8 cellular contexts compared by ENCODE assay signal in the genomic region with DNA sequence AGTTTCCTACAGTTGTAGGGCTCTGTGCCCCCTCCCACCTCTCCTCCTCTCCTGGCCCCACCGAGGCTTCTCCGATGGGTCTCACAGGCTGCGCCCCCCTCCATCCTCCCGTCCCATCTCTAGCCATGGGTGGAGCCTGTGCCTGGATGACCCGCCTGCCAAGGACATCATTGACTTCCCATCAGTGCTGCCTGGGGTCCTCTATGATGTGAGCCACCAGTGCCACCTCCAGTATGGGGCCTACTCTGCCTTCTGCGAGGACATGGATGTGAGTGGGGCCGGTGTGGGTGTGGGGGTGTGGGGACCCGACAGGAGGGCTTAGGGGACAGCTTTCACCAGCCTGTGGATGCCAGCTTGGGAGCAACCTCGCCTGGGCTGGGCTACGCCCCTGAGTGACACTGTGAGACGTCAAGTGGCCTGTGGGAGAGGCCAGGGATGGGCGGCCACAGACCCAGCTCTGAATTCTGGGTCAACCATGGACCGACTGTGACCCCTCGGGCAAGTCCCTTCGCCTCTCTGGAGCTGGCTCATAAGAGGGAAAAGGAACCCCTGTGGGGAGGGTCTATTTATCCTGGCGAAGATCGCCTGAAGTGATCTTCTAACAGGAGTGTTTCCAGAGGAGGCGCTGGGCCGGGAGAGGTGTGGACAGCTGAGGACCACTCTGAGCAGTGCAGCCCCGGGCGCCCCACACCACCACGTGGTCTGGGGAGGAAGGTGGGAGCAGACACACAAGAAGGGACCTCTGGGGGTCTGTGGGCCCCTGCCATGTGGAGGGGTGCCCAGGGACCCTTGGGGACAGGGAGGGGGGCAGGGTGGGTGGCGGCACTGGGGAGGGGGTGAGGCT. TPM values are rescaled to one million over a fixed set of nuclear protein-coding genes. Genes with fewer than 3 reads are reported as not detected.
A peak's percentile ranks its signal among the peaks of the same experiment; 100 is the strongest.
DNase-seq lines count a peak whose midpoint lies in the region; ATAC-seq and TF ChIP-seq lines count a peak whose summit lies in the region.
"Not testable (repeated sequence)": the region's sequence is repeated elsewhere in the genome, so short reads cannot be mapped to it uniquely, and the experiment has no call there.
"Had no signal": no experiment of that assay in that cellular context is flagged by ENCODE, and none has a peak within 500 bp of the region (broad histone marks: within the 10 kb centered on the region; RNA-seq: fewer than 3 reads in every experiment).

No MANE protein-coding gene starts in this region.

- not testable (repeated sequence) for H3K36me3 ChIP-seq in H7 (replicated peaks; ENCODE audit: control insufficient read depth, insufficient read depth, low read length); sigmoid colon

- not testable (repeated sequence) for H3K27ac ChIP-seq in sigmoid colon

- WGBS in sigmoid colon, 2 donors = 92 to 93% methylated on average over 23 of the region's 23 CpGs

- H3K9me3 Mint-ChIP-seq in activated B cell treated with CpG ODN at 0.5 μM for 24 hours; activated naive CD8-positive, alpha-beta T cell treated with anti-CD3 and anti-CD28 coated beads, Interleukin-2, amount 10 ng/mL, durations not matched to agents 7 days and 5 days; natural killer cell treated with Interleukin-12 subunit alpha and Interleukin-12 subunit beta and Interleukin-15 and Interleukin-18, amount 100 ng/mL, for 72 hours; stimulated activated naive CD8-positive, alpha-beta T cell treated with anti-CD3 and anti-CD28 coated beads, Interleukin-15, amount 100 ng/mL, for 72 hours: not testable (repeated sequence)

- DNase-seq in H7 (peak; percentile 18), cardiac septum (ENCODE audit: low spot score) (peak; percentile 49), sigmoid colon (peak; percentile 55)
- DNase-seq in activated B cell treated with CpG ODN at 0.5 μM for 24 hours; stimulated activated naive CD8-positive, alpha-beta T cell treated with anti-CD3 and anti-CD28 coated beads, Interleukin-15, amount 100 ng/mL, for 72 hours: not testable (repeated sequence)
- DNase-seq in activated naive CD8-positive, alpha-beta T cell treated with anti-CD3 and anti-CD28 coated beads, Interleukin-2, amount 10 ng/mL, durations not matched to agents 7 days and 5 days = peak; percentile 17
- DNase-seq in natural killer cell treated with Interleukin-12 subunit alpha and Interleukin-12 subunit beta and Interleukin-15 and Interleukin-18, amount 100 ng/mL, for 72 hours (ENCODE audit: low spot score) = peak; percentile 54

- H3K4me1 Mint-ChIP-seq in activated B cell treated with CpG ODN at 0.5 μM for 24 hours; activated naive CD8-positive, alpha-beta T cell treated with anti-CD3 and anti-CD28 coated beads, Interleukin-2, amount 10 ng/mL, durations not matched to agents 7 days and 5 days; natural killer cell treated with Interleukin-12 subunit alpha and Interleukin-12 subunit beta and Interleukin-15 and Interleukin-18, amount 100 ng/mL, for 72 hours (ENCODE audit: low read depth in 2 of 2); stimulated activated naive CD8-positive, alpha-beta T cell treated with anti-CD3 and anti-CD28 coated beads, Interleukin-15, amount 100 ng/mL, for 72 hours: not testable (repeated sequence)

- not testable (repeated sequence) for ATAC-seq in activated B cell treated with CpG ODN at 0.5 μM for 24 hours (ENCODE audit: low read depth); activated naive CD8-positive, alpha-beta T cell treated with anti-CD3 and anti-CD28 coated beads, Interleukin-2, amount 10 ng/mL, durations not matched to agents 7 days and 5 days (ENCODE audit: low read depth); natural killer cell treated with Interleukin-12 subunit alpha and Interleukin-12 subunit beta and Interleukin-15 and Interleukin-18, amount 100 ng/mL, for 72 hours
- ATAC-seq in stimulated activated naive CD8-positive, alpha-beta T cell treated with anti-CD3 and anti-CD28 coated beads, Interleukin-15, amount 100 ng/mL, for 72 hours = peak; percentile 38

- POLR2A ChIA-PET in activated B cell treated with CpG ODN at 0.5 μM for 24 hours (lab: Charles Lee); activated naive CD8-positive, alpha-beta T cell treated with anti-CD3 and anti-CD28 coated beads, Interleukin-2, amount 10 ng/mL, durations not matched to agents 7 days and 5 days (lab: Charles Lee): not testable (repeated sequence)

- intact Hi-C loops in activated B cell treated with CpG ODN at 0.5 μM for 24 hours (cut with micrococcal nuclease); cardiac septum (cut with DNase I); sigmoid colon (cut with DNase I): not testable (repeated sequence)

- TF ChIP-seq POLR2A in sigmoid colon (IDR thresholded peaks at IDR 0.05) = not testable (repeated sequence)

- not testable (repeated sequence) for H3K9me3 ChIP-seq in sigmoid colon

- peak overlapping the region; percentile 30 for H3K27ac Mint-ChIP-seq in activated B cell treated with CpG ODN at 0.5 μM for 24 hours
- not testable (repeated sequence) for H3K27ac Mint-ChIP-seq in activated naive CD8-positive, alpha-beta T cell treated with anti-CD3 and anti-CD28 coated beads, Interleukin-2, amount 10 ng/mL, durations not matched to agents 7 days and 5 days; natural killer cell treated with Interleukin-12 subunit alpha and Interleukin-12 subunit beta and Interleukin-15 and Interleukin-18, amount 100 ng/mL, for 72 hours
- peak overlapping the region in 1 of 2 donors; percentile 86 for H3K27ac Mint-ChIP-seq in stimulated activated naive CD8-positive, alpha-beta T cell treated with anti-CD3 and anti-CD28 coated beads, Interleukin-15, amount 100 ng/mL, for 72 hours

- H3K4me3 Mint-ChIP-seq in activated B cell treated with CpG ODN at 0.5 μM for 24 hours; activated naive CD8-positive, alpha-beta T cell treated with anti-CD3 and anti-CD28 coated beads, Interleukin-2, amount 10 ng/mL, durations not matched to agents 7 days and 5 days; natural killer cell treated with Interleukin-12 subunit alpha and Interleukin-12 subunit beta and Interleukin-15 and Interleukin-18, amount 100 ng/mL, for 72 hours; stimulated activated naive CD8-positive, alpha-beta T cell treated with anti-CD3 and anti-CD28 coated beads, Interleukin-15, amount 100 ng/mL, for 72 hours: not testable (repeated sequence)

- not testable (repeated sequence) for H3K27me3 Mint-ChIP-seq in activated B cell treated with CpG ODN at 0.5 μM for 24 hours; activated naive CD8-positive, alpha-beta T cell treated with anti-CD3 and anti-CD28 coated beads, Interleukin-2, amount 10 ng/mL, durations not matched to agents 7 days and 5 days; natural killer cell treated with Interleukin-12 subunit alpha and Interleukin-12 subunit beta and Interleukin-15 and Interleukin-18, amount 100 ng/mL, for 72 hours; stimulated activated naive CD8-positive, alpha-beta T cell treated with anti-CD3 and anti-CD28 coated beads, Interleukin-15, amount 100 ng/mL, for 72 hours

- H3K4me1 ChIP-seq in sigmoid colon = not testable (repeated sequence)

- H3K27me3 ChIP-seq in H7 (ENCODE audit: control insufficient read depth, insufficient read depth, low read length); sigmoid colon: not testable (repeated sequence)

- not testable (repeated sequence) for TF ChIP-seq CTCF in activated B cell treated with CpG ODN at 0.5 μM for 24 hours (IDR thresholded peaks at IDR 0.05); sigmoid colon (IDR thresholded peaks at IDR 0.05)

- H3K36me3 Mint-ChIP-seq in activated B cell treated with CpG ODN at 0.5 μM for 24 hours (ENCODE audit: low read depth); activated naive CD8-positive, alpha-beta T cell treated with anti-CD3 and anti-CD28 coated beads, Interleukin-2, amount 10 ng/mL, durations not matched to agents 7 days and 5 days; natural killer cell treated with Interleukin-12 subunit alpha and Interleukin-12 subunit beta and Interleukin-15 and Interleukin-18, amount 100 ng/mL, for 72 hours: not testable (repeated sequence)

- not testable (repeated sequence) for H3K4me3 ChIP-seq in H7 (ENCODE audit: insufficient read depth, low read depth, low read length); sigmoid colon

- CTCF ChIA-PET in activated B cell treated with CpG ODN at 0.5 μM for 24 hours (lab: Charles Lee) = not testable (repeated sequence)

- not testable (repeated sequence) for TF ChIP-seq EP300 in sigmoid colon (IDR thresholded peaks at IDR 0.05)

RNA-seq across cellular contexts. Expression of a gene that starts 32.8 kb away (rescaled TPM):
- total RNA-seq in H7 (2014; rRNA removed; shearing (Covaris generic)) = 0.59 and 0.85 TPM in 2 replicates
- 1.2 and 1.4 TPM in 2 replicates for total RNA-seq in activated B cell treated with CpG ODN at 0.5 μM for 24 hours
- total RNA-seq in activated naive CD8-positive, alpha-beta T cell treated with anti-CD3 and anti-CD28 coated beads, Interleukin-2, amount 10 ng/mL, durations not matched to agents 7 days and 5 days = 1 to 10 TPM; 4.2 TPM
- total RNA-seq in cardiac septum = 0.86 TPM
- total RNA-seq in natural killer cell treated with Interleukin-12 subunit alpha and Interleukin-12 subunit beta and Interleukin-15 and Interleukin-18, amount 100 ng/mL, for 72 hours = 1 to 10 TPM; 2.4 to 3.0 TPM
- total RNA-seq in sigmoid colon = 1 to 10 TPM; 1.8 to 3.0 (median 1.8) TPM
- polyA plus RNA-seq in sigmoid colon = 1 to 10 TPM in 2 of 3 donors, under 1 TPM in 1; 0.60 to 3.0 (median 1.4) TPM

RNA-seq across cellular contexts. Expression of a gene that starts 53.9 kb away (rescaled TPM):
- 1.1 and 8.6 TPM in 2 replicates for total RNA-seq in H7 (2014; rRNA removed; shearing (Covaris generic))
- 15.2 and 24.9 TPM in 2 replicates for total RNA-seq in activated B cell treated with CpG ODN at 0.5 μM for 24 hours
- total RNA-seq in activated naive CD8-positive, alpha-beta T cell treated with anti-CD3 and anti-CD28 coated beads, Interleukin-2, amount 10 ng/mL, durations not matched to agents 7 days and 5 days = 1 to 10 TPM; 1.3 to 1.6 TPM
- 3.3 TPM for total RNA-seq in cardiac septum
- 1 to 10 TPM in 1 of 2 donors, under 1 TPM in 1; 0.59 to 1.3 TPM for total RNA-seq in natural killer cell treated with Interleukin-12 subunit alpha and Interleukin-12 subunit beta and Interleukin-15 and Interleukin-18, amount 100 ng/mL, for 72 hours
- 1 to 10 TPM in 2 of 4 donors, under 1 TPM in 1, not detected in 1; 0.55 to 2.1 (median 1.8) TPM for total RNA-seq in sigmoid colon
- polyA plus RNA-seq in sigmoid colon = 1 to 10 TPM in 1 of 3 donors, under 1 TPM in 2; 0.23 to 4.8 (median 0.57) TPM
- total RNA-seq: CD4-positive, CD25-positive, alpha-beta regulatory T cell had no signal

RNA-seq across cellular contexts. Expression of a gene that starts 53.9 kb away (rescaled TPM):
- total RNA-seq in H7 (2014; rRNA removed; shearing (Covaris generic)) = 21.4 and 24.2 TPM in 2 replicates
- total RNA-seq in activated B cell treated with CpG ODN at 0.5 μM for 24 hours = 18.1 and 19.0 TPM in 2 replicates
- 10 to 100 TPM; 24.2 to 26.4 TPM for total RNA-seq in activated naive CD8-positive, alpha-beta T cell treated with anti-CD3 and anti-CD28 coated beads, Interleukin-2, amount 10 ng/mL, durations not matched to agents 7 days and 5 days
- 10.3 TPM for total RNA-seq in cardiac septum
- total RNA-seq in natural killer cell treated with Interleukin-12 subunit alpha and Interleukin-12 subunit beta and Interleukin-15 and Interleukin-18, amount 100 ng/mL, for 72 hours = 10 to 100 TPM; 23.4 to 35.6 TPM
- 10 to 100 TPM; 11.5 to 15.3 (median 12.8) TPM for total RNA-seq in sigmoid colon
- polyA plus RNA-seq in sigmoid colon = 10 to 100 TPM; 10.8 to 15.7 (median 14.0) TPM
